ENCODE assay signal across 8 cellular contexts in genomic region chr13:24921881-24922280, GRCh38.
DNase-seq lines count a peak whose midpoint lies in the region; ATAC-seq and TF ChIP-seq lines count a peak whose summit lies in the region.

No MANE protein-coding gene starts in this region.

- H3K4me1 ChIP-seq in left ventricle myocardium inferior (peaks cover 16% of the 10 kb centered on the region), vagina (peaks cover 10% of the 10 kb centered on the region)

- H3K27ac Mint-ChIP-seq in mesothelial cell of epicardium: peak overlapping the region; percentile 98

- intact Hi-C loops in left ventricle myocardium inferior (cut with micrococcal nuclease) (no loop called here), left cardiac atrium (cut with DNase I) (no loop called here), vagina (cut with DNase I) (no loop called here)

- no peaks in the 10 kb centered on the region for H3K9me3 ChIP-seq in left ventricle myocardium inferior (replicated peaks)
- no peaks in the 10 kb centered on the region for H3K9me3 ChIP-seq in vagina

- DNase-seq in left ventricle myocardium inferior: no peak
- DNase-seq in left cardiac atrium: no peak
- no peak for DNase-seq in brain microvascular endothelial cell
- no peak for DNase-seq in mesothelial cell of epicardium (ENCODE audit: low spot score in 2 of 2, unreplicated experiment in 2 of 2)
- no peak for DNase-seq in vagina (ENCODE audit: extremely low spot score in 2 of 2)
- DNase-seq in activated gamma-delta T cell (lab: John Stamatoyannopoulos, UW): no peak

- TF ChIP-seq CTCF in left ventricle myocardium inferior (IDR thresholded peaks at IDR 0.05; ENCODE audit: borderline replicate concordance): no peak
- TF ChIP-seq CTCF in brain microvascular endothelial cell (IDR thresholded peaks at IDR 0.05; ENCODE audit: low read depth, low read length, missing control alignments): no peak
- TF ChIP-seq CTCF in mesothelial cell of epicardium (IDR thresholded peaks at IDR 0.05; ENCODE audit: unreplicated experiment): no peak
- no peak for TF ChIP-seq CTCF in vagina (IDR thresholded peaks at IDR 0.05)

- in situ Hi-C loops in brain microvascular endothelial cell (cut with HindIII; ENCODE audit: low pct_ligation_motif_present, low sequenced_read_pairs): no loop called here

- H3K36me3 ChIP-seq in left ventricle myocardium inferior (no peaks in the 10 kb centered on the region), brain microvascular endothelial cell (replicated peaks) (no peaks in the 10 kb centered on the region), vagina (no peaks in the 10 kb centered on the region)

- H3K27me3 ChIP-seq in left ventricle myocardium inferior (ENCODE audit: low read depth) (no peaks in the 10 kb centered on the region), brain microvascular endothelial cell (replicated peaks) (no peaks in the 10 kb centered on the region), vagina (no peaks in the 10 kb centered on the region)

- H3K27me3 Mint-ChIP-seq in mesothelial cell of epicardium (ENCODE audit: low read depth): no peaks in the 10 kb centered on the region

- H3K4me3 ChIP-seq in left ventricle myocardium inferior (peak overlapping the region; percentile 98), brain microvascular endothelial cell (ENCODE audit: low read depth, low read length) (peak overlapping the region; percentile 84), vagina (peak overlapping the region; percentile 71 to 96)

- H3K4me3 Mint-ChIP-seq in mesothelial cell of epicardium: peak overlapping the region; percentile 94

- no peaks in the 10 kb centered on the region for H3K9me3 Mint-ChIP-seq in mesothelial cell of epicardium

- H3K36me3 Mint-ChIP-seq in mesothelial cell of epicardium: no peaks in the 10 kb centered on the region

- ATAC-seq in left cardiac atrium (no peak), HG03039 (IDR thresholded peaks at IDR 0.05; ENCODE audit: unreplicated experiment) (no peak), GM19452 (IDR thresholded peaks at IDR 0.05; ENCODE audit: unreplicated experiment) (no peak)

- peaks cover 18% of the 10 kb centered on the region for H3K4me1 Mint-ChIP-seq in mesothelial cell of epicardium

- no peak for TF ChIP-seq POLR2A in vagina (IDR thresholded peaks at IDR 0.05)

- H3K27ac ChIP-seq in left ventricle myocardium inferior (replicated peaks): no peak overlapping the region
- peak overlapping the region; percentile 58 for H3K27ac ChIP-seq in brain microvascular endothelial cell
- H3K27ac ChIP-seq in vagina: no peak overlapping the region
